In genomic region chr19:15926484-15926883, GRCh38 we compare ENCODE assay signal across 35 cellular contexts. TPM values are rescaled to one million over a fixed set of nuclear protein-coding genes. Genes with fewer than 3 reads are reported as not detected.
"Had no signal": no experiment of that assay in that cellular context is flagged by ENCODE, and none has a peak within 500 bp of the region (broad histone marks: within the 10 kb centered on the region; RNA-seq: fewer than 3 reads in every experiment).

No MANE protein-coding gene starts in this region.

- H3K27ac ChIP-seq: dorsolateral prefrontal cortex, epithelial cell of prostate, esophagus muscularis mucosa, foreskin keratinocyte, gastroesophageal sphincter, heart left ventricle, hepatocyte, neural progenitor cell, parathyroid adenoma, stomach, thyroid gland, vagina had no signal

- H3K4me1 ChIP-seq: esophagus muscularis mucosa, foreskin keratinocyte, gastroesophageal sphincter, heart left ventricle, neural progenitor cell, parathyroid adenoma, stomach, thyroid gland, vagina had no signal

- H2AFZ ChIP-seq: hepatocyte, neural progenitor cell, parathyroid adenoma had no signal

- H3K4me2 ChIP-seq: hepatocyte, neural progenitor cell had no signal

- DNase-seq: dorsolateral prefrontal cortex; effector CD4-positive, alpha-beta T cell; foreskin keratinocyte; heart left ventricle; left cardiac atrium; left ventricle myocardium superior; naive thymus-derived CD4-positive, alpha-beta T cell; stimulated activated CD4-positive, alpha-beta T cell treated with anti-CD3 and anti-CD28 coated beads, Interleukin-2, amount 100 ng/mL, for 24 hours; stimulated activated CD4-positive, alpha-beta T cell treated with anti-CD3 and anti-CD28 coated beads, Interleukin-4, amount 100 ng/mL, for 24 hours; stimulated activated naive CD4-positive, alpha-beta T cell treated with Interleukin-2 at 50 U/mL for 16 hours; stomach; thyroid gland; trophoblast cell had no signal

- H3K9ac ChIP-seq: neural progenitor cell, parathyroid adenoma had no signal

- H3K4me1 Mint-ChIP-seq: memory B cell; nephron; neural progenitor cell; stimulated activated effector memory CD8-positive, alpha-beta T cell treated with anti-CD3 and anti-CD28 coated beads, Interleukin-12 subunit alpha, Interleukin-12 subunit beta, amount 100 ng/mL, for 72 hours had no signal

- H3K27me3 Mint-ChIP-seq: progenitor cell of endocrine pancreas had no signal

- H3K36me3 ChIP-seq: esophagus muscularis mucosa, gastroesophageal sphincter, heart left ventricle, neural progenitor cell, thyroid gland, vagina had no signal

- H3K27ac Mint-ChIP-seq: memory B cell; naive thymus-derived CD4-positive, alpha-beta T cell; nephron; neural progenitor cell; progenitor cell of endocrine pancreas; stimulated activated effector memory CD8-positive, alpha-beta T cell treated with anti-CD3 and anti-CD28 coated beads, Interleukin-12 subunit alpha, Interleukin-12 subunit beta, amount 100 ng/mL, for 72 hours had no signal

- H3K27me3 ChIP-seq: hepatocyte, neural progenitor cell, thyroid gland, vagina had no signal

- H3K36me3 Mint-ChIP-seq: neural progenitor cell had no signal

- H3K4me3 ChIP-seq: dorsolateral prefrontal cortex, esophagus muscularis mucosa, gastroesophageal sphincter, heart left ventricle, hepatocyte, lung, neural progenitor cell, stomach, thyroid gland, vagina had no signal

- H3K79me2 ChIP-seq: hepatocyte, parathyroid adenoma had no signal

- FAIRE-seq: colon, islet of Langerhans had no signal

- H3K9me3 ChIP-seq: esophagus muscularis mucosa, gastroesophageal sphincter, heart left ventricle, stomach, thyroid gland, vagina had no signal

- ATAC-seq: foreskin keratinocyte; gastroesophageal sphincter; heart left ventricle; left cardiac atrium; left ventricle myocardium superior; naive thymus-derived CD4-positive, alpha-beta T cell; sciatic nerve; stimulated activated effector memory CD8-positive, alpha-beta T cell treated with anti-CD3 and anti-CD28 coated beads, Interleukin-12 subunit alpha, Interleukin-12 subunit beta, amount 100 ng/mL, for 72 hours had no signal

- H3K4me3 Mint-ChIP-seq: memory B cell; naive thymus-derived CD4-positive, alpha-beta T cell; nephron; neural progenitor cell; stimulated activated effector memory CD8-positive, alpha-beta T cell treated with anti-CD3 and anti-CD28 coated beads, Interleukin-12 subunit alpha, Interleukin-12 subunit beta, amount 100 ng/mL, for 72 hours had no signal

RNA-seq across cellular contexts. Expression of gene CYP4F11, which starts 7.8 kb away (rescaled TPM):
- total RNA-seq: fibroblast of lung; hepatocyte; naive thymus-derived CD4-positive, alpha-beta T cell; osteoblast; progenitor cell of endocrine pancreas; temporal lobe had no signal
- polyA plus RNA-seq: fibroblast of lung; hepatocyte; naive thymus-derived CD4-positive, alpha-beta T cell had no signal

RNA-seq across cellular contexts. Expression of gene OR10H4, which starts 22.3 kb away (rescaled TPM):
- total RNA-seq: dorsolateral prefrontal cortex; esophagus muscularis mucosa; fibroblast of lung; foreskin keratinocyte; gastroesophageal sphincter; heart left ventricle; hepatocyte; kidney epithelial cell; left cardiac atrium; left ventricle myocardium superior; lung; mucosa of gallbladder; naive thymus-derived CD4-positive, alpha-beta T cell; osteoblast; progenitor cell of endocrine pancreas; sciatic nerve; stomach; subcutaneous adipose tissue; temporal lobe; thyroid gland; ureter; vagina had no signal
- polyA plus RNA-seq: fibroblast of lung; foreskin keratinocyte; heart left ventricle; hepatocyte; lung; naive thymus-derived CD4-positive, alpha-beta T cell; stomach had no signal

RNA-seq across cellular contexts. Expression of gene CYP4F2, which starts 28.6 kb away (rescaled TPM):
- total RNA-seq: esophagus muscularis mucosa, fibroblast of lung, foreskin keratinocyte, gastroesophageal sphincter, heart left ventricle, hepatocyte, kidney epithelial cell, left cardiac atrium, left ventricle myocardium superior, osteoblast, progenitor cell of endocrine pancreas, sciatic nerve, subcutaneous adipose tissue, temporal lobe, thyroid gland had no signal
- polyA plus RNA-seq: fibroblast of lung; heart left ventricle; hepatocyte; lung; naive thymus-derived CD4-positive, alpha-beta T cell had no signal
